In genomic region chr13:53490732-53491131, GRCh38 we compare ENCODE assay signal across 26 cellular contexts.
DNase-seq lines count a peak whose midpoint lies in the region; TF ChIP-seq lines count a peak whose summit lies in the region.
"Had no signal": no experiment of that assay in that cellular context is flagged by ENCODE, and none has a peak within 500 bp of the region (broad histone marks: within the 10 kb centered on the region; RNA-seq: fewer than 3 reads in every experiment).

No MANE protein-coding gene starts in this region.

- CTCF ChIA-PET in CD4-positive, alpha-beta memory T cell (lab: Charles Lee; ENCODE audit: partially characterized antibody), result no interaction called here

- no peaks in the 10 kb centered on the region for H3K79me2 ChIP-seq in neural progenitor cell (ENCODE audit: low read depth)

- no peak overlapping the region for H3K4me3 ChIP-seq in neural progenitor cell
- H3K4me3 ChIP-seq in CD4-positive, alpha-beta memory T cell (ENCODE audit: low read length in 2 of 2), result no peak overlapping the region
- H3K4me3 ChIP-seq: GM12878, MG63, SK-N-MC had no signal

- no peaks in the 10 kb centered on the region for H4K20me1 ChIP-seq in neural progenitor cell (ENCODE audit: low read depth)

- no peaks in the 10 kb centered on the region for H3K36me3 ChIP-seq in neural progenitor cell
- no peaks in the 10 kb centered on the region for H3K36me3 ChIP-seq in CD4-positive, alpha-beta memory T cell (ENCODE audit: insufficient read depth, low read length)
- H3K36me3 ChIP-seq: MG63 had no signal

- peaks cover 2% of the 10 kb centered on the region for H3K27me3 Mint-ChIP-seq in neural progenitor cell (ENCODE audit: insufficient read depth, low read depth)
- no peaks in the 10 kb centered on the region for H3K27me3 Mint-ChIP-seq in CD4-positive, alpha-beta memory T cell

- no peak overlapping the region for H3K9ac ChIP-seq in neural progenitor cell

- H3K4me3 Mint-ChIP-seq in neural progenitor cell, result peak overlapping the region; percentile 37
- no peak overlapping the region for H3K4me3 Mint-ChIP-seq in CD4-positive, alpha-beta memory T cell
- H3K4me3 Mint-ChIP-seq: T-helper 1 cell treated with Interleukin-12 subunit alpha and Interleukin-12 subunit beta and Interleukin-4 antibody, amounts not matched to agents 30 μg/mL and 1 μg/mL, for 36 hours had no signal

- no peaks in the 10 kb centered on the region for H3F3A ChIP-seq in neural progenitor cell (ENCODE audit: low read depth)

- no peaks in the 10 kb centered on the region for H3K27me3 ChIP-seq in neural progenitor cell
- no peaks in the 10 kb centered on the region for H3K27me3 ChIP-seq in CD4-positive, alpha-beta memory T cell (ENCODE audit: insufficient read depth, low read length)
- H3K27me3 ChIP-seq: MG63 had no signal

- peak overlapping the region; percentile 83 for H3K27ac Mint-ChIP-seq in neural progenitor cell
- no peak overlapping the region for H3K27ac Mint-ChIP-seq in CD4-positive, alpha-beta memory T cell
- H3K27ac Mint-ChIP-seq: T-helper 1 cell treated with Interleukin-12 subunit alpha and Interleukin-12 subunit beta and Interleukin-4 antibody, amounts not matched to agents 30 μg/mL and 1 μg/mL, for 36 hours had no signal

- peaks cover 32% of the 10 kb centered on the region for H3K4me1 Mint-ChIP-seq in neural progenitor cell
- peaks cover 0 to 2% (median 0%) of the 10 kb centered on the region in 4 donors for H3K4me1 Mint-ChIP-seq in CD4-positive, alpha-beta memory T cell

- DNase-seq in NCI-H1436 treated with DMSO at 0.1 percent for 48 hours (lab: John Stamatoyannopoulos, UW) (peak; percentile 9), NCI-H1436 (lab: John Stamatoyannopoulos, UW) (no peak), DMS53 treated with DMSO at 0.1 percent for 48 hours (lab: John Stamatoyannopoulos, UW; ENCODE audit: unreplicated experiment) (peak; percentile 17), OCI-M1 (lab: John Stamatoyannopoulos, UW) (peak; percentile 18), neural progenitor cell (ENCODE audit: low spot score) (no peak), SKM-1 (lab: John Stamatoyannopoulos, UW; ENCODE audit: unreplicated experiment) (no peak), NOMO-1 (lab: John Stamatoyannopoulos, UW; ENCODE audit: unreplicated experiment in 2 of 2) (no peak)
- no peak for DNase-seq in CD4-positive, alpha-beta memory T cell
- DNase-seq: DMS79, EL, GDM1, GOT3, HCEC 1CT, IMR-90, KG1, MG63, NCI-H1105 treated with DMSO at 0.1 percent for 48 hours, NCI-H187, NCI-H2081 treated with DMSO at 0.1 percent for 48 hours, NCI-H2227 treated with DMSO at 0.1 percent for 48 hours, SIG-M5, SW 1271 had no signal

- no peak overlapping the region for H3K4me2 ChIP-seq in neural progenitor cell

- no peak overlapping the region for H3K27ac ChIP-seq in neural progenitor cell
- H3K27ac ChIP-seq in CD4-positive, alpha-beta memory T cell (ENCODE audit: low read depth, low read length), result no peak overlapping the region
- H3K27ac ChIP-seq: 22Rv1, SK-N-MC had no signal

- no peaks in the 10 kb centered on the region for H3K9me3 ChIP-seq in neural progenitor cell (ENCODE audit: low read depth)
- no peaks in the 10 kb centered on the region for H3K9me3 ChIP-seq in CD4-positive, alpha-beta memory T cell (ENCODE audit: control insufficient read depth in 1 of 2, low read length in 2 of 2)
- H3K9me3 ChIP-seq: MG63 had no signal

- POLR2A ChIA-PET in CD4-positive, alpha-beta memory T cell (lab: Charles Lee; ENCODE audit: partially characterized antibody), result no interaction called here

- intact Hi-C loops in CD4-positive, alpha-beta memory T cell (cut with micrococcal nuclease), result no loop called here

- H2AFZ ChIP-seq in neural progenitor cell (replicated peaks), result peak overlapping the region; percentile 38

- H3K9me3 Mint-ChIP-seq in neural progenitor cell, result peaks cover 4% of the 10 kb centered on the region
- H3K9me3 Mint-ChIP-seq in CD4-positive, alpha-beta memory T cell, result peaks cover 0 to 15% (median 3%) of the 10 kb centered on the region in 8 donors

- no peaks in the 10 kb centered on the region for H3K36me3 Mint-ChIP-seq in neural progenitor cell
- H3K36me3 Mint-ChIP-seq in CD4-positive, alpha-beta memory T cell, result no peaks in the 10 kb centered on the region

- no peak for TF ChIP-seq CTCF in neural progenitor cell (IDR thresholded peaks at IDR 0.05)

- H3K4me1 ChIP-seq in neural progenitor cell, result peaks cover 8% of the 10 kb centered on the region
- no peaks in the 10 kb centered on the region for H3K4me1 ChIP-seq in CD4-positive, alpha-beta memory T cell (ENCODE audit: insufficient read depth, low read length)

Comparison
In these comparisons a context has a peak if more than half of its experiments do, and no peak if none do; other contexts are left out.
1. DNase-seq: peak in NCI-H1436 treated with DMSO at 0.1 percent for 48 hours (single experiment), DMS53 treated with DMSO at 0.1 percent for 48 hours (single experiment) and OCI-M1 (single experiment); none in NCI-H1436 (single experiment), neural progenitor cell (single experiment), CD4-positive, alpha-beta memory T cell (0 of 5), SKM-1 (single experiment) and NOMO-1 (0 of 2).